Comparison of ENCODE assay signal across 9 cellular contexts in the genomic region with DNA sequence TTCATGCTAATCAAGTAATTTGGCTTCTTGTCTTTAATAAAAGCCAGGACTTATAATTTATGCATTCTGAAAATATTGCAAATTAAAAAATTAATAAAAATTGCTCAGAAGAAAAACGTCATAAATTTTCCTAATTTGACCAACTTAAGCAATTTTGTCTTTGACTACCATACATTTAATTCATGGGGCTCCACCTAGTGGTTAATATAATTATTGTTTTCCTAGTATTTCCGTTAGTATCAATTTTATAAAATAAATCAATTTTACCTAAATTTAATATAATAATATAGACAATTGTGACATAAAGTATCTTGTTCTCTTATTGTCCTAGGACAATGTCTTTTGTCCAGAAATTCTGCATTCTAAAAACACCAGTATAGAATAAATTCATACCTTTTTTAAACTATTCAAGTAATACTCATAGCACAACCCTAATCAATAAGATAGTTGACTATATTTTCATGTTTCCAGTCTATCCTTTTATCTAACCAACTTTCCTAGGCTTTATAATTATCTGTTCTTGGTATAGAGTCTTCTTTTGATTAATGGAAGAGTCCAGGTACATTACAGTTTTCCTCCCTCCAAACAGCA.
DNase-seq lines count a peak whose midpoint lies in the region; ATAC-seq and TF ChIP-seq lines count a peak whose summit lies in the region.
"Had no signal": no experiment of that assay in that cellular context is flagged by ENCODE, and none has a peak within 500 bp of the region (broad histone marks: within the 10 kb centered on the region; RNA-seq: fewer than 3 reads in every experiment).

No MANE protein-coding gene starts in this region.

- no peaks in the 10 kb centered on the region for H3K9me3 ChIP-seq in Caco-2
- H3K9me3 ChIP-seq in CD8-positive, alpha-beta memory T cell (ENCODE audit: low read length): no peaks in the 10 kb centered on the region
- no peaks in the 10 kb centered on the region for H3K9me3 ChIP-seq in effector memory CD4-positive, alpha-beta T cell (ENCODE audit: control insufficient read depth, low read length)

- no peak overlapping the region for H3K27ac ChIP-seq in VCaP
- H3K27ac ChIP-seq in CD8-positive, alpha-beta memory T cell (ENCODE audit: low read depth, low read length): no peak overlapping the region
- no peak overlapping the region for H3K27ac ChIP-seq in effector memory CD4-positive, alpha-beta T cell (ENCODE audit: insufficient read depth, low read length, poor library complexity, severe bottlenecking)

- no peak for TF ChIP-seq POLR2A in GM18505 (IDR thresholded peaks at IDR 0.05; ENCODE audit: borderline replicate concordance, extremely low read depth, insufficient read depth, insufficient read length)

- H3K27me3 ChIP-seq in Caco-2 (replicated peaks; ENCODE audit: control insufficient read depth, insufficient read depth, low read length): no peaks in the 10 kb centered on the region
- no peaks in the 10 kb centered on the region for H3K27me3 ChIP-seq in CD8-positive, alpha-beta memory T cell (ENCODE audit: insufficient read depth, low read length, poor library complexity, severe bottlenecking)
- H3K27me3 ChIP-seq in effector memory CD4-positive, alpha-beta T cell (replicated peaks; ENCODE audit: control insufficient read depth, insufficient read depth, low read length, poor library complexity, severe bottlenecking): no peaks in the 10 kb centered on the region

- no peak for ATAC-seq in GM18505 (IDR thresholded peaks at IDR 0.05; ENCODE audit: unreplicated experiment)

- H3K36me3 Mint-ChIP-seq in Caco-2 (ENCODE audit: insufficient read depth, unreplicated experiment): no peaks in the 10 kb centered on the region
- H3K36me3 Mint-ChIP-seq in CD8-positive, alpha-beta memory T cell: no peaks in the 10 kb centered on the region
- H3K36me3 Mint-ChIP-seq: activated naive CD8-positive, alpha-beta T cell had no signal

- no peaks in the 10 kb centered on the region for H3K36me3 ChIP-seq in Caco-2 (ENCODE audit: control insufficient read depth, insufficient read depth, low read length)
- H3K36me3 ChIP-seq in CD8-positive, alpha-beta memory T cell (ENCODE audit: insufficient read depth, low read length): no peaks in the 10 kb centered on the region
- no peaks in the 10 kb centered on the region for H3K36me3 ChIP-seq in effector memory CD4-positive, alpha-beta T cell (ENCODE audit: control insufficient read depth, insufficient read depth, low read length)

- intact Hi-C loops in Caco-2 (cut with micrococcal nuclease; ENCODE audit: unreplicated experiment): loop anchor here (1.0 to 5.0 kb wide), 2 partner anchors 448 to 585 kb away; no protein-coding TSS in a partner anchor

- no peaks in the 10 kb centered on the region for H3K4me1 ChIP-seq in Caco-2
- no peaks in the 10 kb centered on the region for H3K4me1 ChIP-seq in CD8-positive, alpha-beta memory T cell (ENCODE audit: insufficient read depth, low read length)
- no peaks in the 10 kb centered on the region for H3K4me1 ChIP-seq in effector memory CD4-positive, alpha-beta T cell (ENCODE audit: control insufficient read depth, insufficient read depth, low read length, poor library complexity, severe bottlenecking)

- H3K4me1 Mint-ChIP-seq in Caco-2 (ENCODE audit: low read depth, unreplicated experiment): no peaks in the 10 kb centered on the region
- H3K4me1 Mint-ChIP-seq in CD8-positive, alpha-beta memory T cell: no peaks in the 10 kb centered on the region

- no peak overlapping the region for H3K4me3 ChIP-seq in Caco-2 (ENCODE audit: low read depth, low read length)
- no peak overlapping the region for H3K4me3 ChIP-seq in CD8-positive, alpha-beta memory T cell (ENCODE audit: low read length)
- H3K4me3 ChIP-seq in effector memory CD4-positive, alpha-beta T cell (ENCODE audit: insufficient read depth, low read depth, low read length, poor library complexity, severe bottlenecking): no peak overlapping the region

- no peak overlapping the region for H3K4me3 Mint-ChIP-seq in Caco-2 (ENCODE audit: unreplicated experiment)
- H3K4me3 Mint-ChIP-seq in CD8-positive, alpha-beta memory T cell: no peak overlapping the region
- H3K4me3 Mint-ChIP-seq: activated naive CD8-positive, alpha-beta T cell had no signal

- H3K27ac Mint-ChIP-seq in Caco-2 (ENCODE audit: unreplicated experiment): no peak overlapping the region
- H3K27ac Mint-ChIP-seq in CD8-positive, alpha-beta memory T cell: no peak overlapping the region
- H3K27ac Mint-ChIP-seq: activated naive CD8-positive, alpha-beta T cell had no signal

- no peak for DNase-seq in Caco-2
- peak; percentile 8 to 61 for DNase-seq in Kasumi-1 (lab: John Stamatoyannopoulos, UW)
- DNase-seq in lung microvascular endothelial cell (ENCODE audit: low read depth in 2 of 2): peak; percentile 21 to 35
- no peak for DNase-seq in islet precursor cell
- DNase-seq in CD8-positive, alpha-beta memory T cell: no peak
- DNase-seq in effector memory CD4-positive, alpha-beta T cell: no peak

- CTCF ChIA-PET in Caco-2 (lab: Charles Lee): interaction anchor here (1.2 kb wide), 1 partner anchor 447 kb away, joined by 3 read pairs; no protein-coding TSS in a partner anchor
- CTCF ChIA-PET in CD8-positive, alpha-beta memory T cell (lab: Charles Lee): no interaction called here

- peaks cover under 1% of the 10 kb centered on the region for H3K27me3 Mint-ChIP-seq in Caco-2 (ENCODE audit: insufficient read depth, unreplicated experiment)
- no peaks in the 10 kb centered on the region for H3K27me3 Mint-ChIP-seq in CD8-positive, alpha-beta memory T cell
- H3K27me3 Mint-ChIP-seq: activated naive CD8-positive, alpha-beta T cell had no signal

- POLR2A ChIA-PET in Caco-2 (lab: Charles Lee): no interaction called here
- POLR2A ChIA-PET in CD8-positive, alpha-beta memory T cell (lab: Charles Lee): no interaction called here

- BruUV-seq in Caco-2 (replicated peaks; lab: Mats Ljungman, UMichigan): no TSS peak

- H3K9me3 Mint-ChIP-seq in Caco-2 (ENCODE audit: unreplicated experiment): no peaks in the 10 kb centered on the region
- peaks cover 0 to 5% (median 2%) of the 10 kb centered on the region in 5 donors for H3K9me3 Mint-ChIP-seq in CD8-positive, alpha-beta memory T cell

- TF ChIP-seq CTCF in Caco-2 (IDR thresholded peaks at IDR 0.05; ENCODE audit: insufficient read depth in 1 of 2, low read depth in 1 of 2, low read length in 1 of 2, severe bottlenecking in 1 of 2, unreplicated experiment in 1 of 2) (peak; percentile 15 to 55), VCaP (conservative IDR thresholded peaks at IDR 0.05) (peak; percentile 76)

Comparison
In these comparisons a context has a peak if more than half of its experiments do, and no peak if none do; other contexts are left out.
1. DNase-seq: peak in Kasumi-1 (2 of 2) and lung microvascular endothelial cell (2 of 2); none in Caco-2 (0 of 2), islet precursor cell (single experiment), CD8-positive, alpha-beta memory T cell (0 of 5) and effector memory CD4-positive, alpha-beta T cell (0 of 3).